ENCODE assay signal across 15 cellular contexts in the genomic region with DNA sequence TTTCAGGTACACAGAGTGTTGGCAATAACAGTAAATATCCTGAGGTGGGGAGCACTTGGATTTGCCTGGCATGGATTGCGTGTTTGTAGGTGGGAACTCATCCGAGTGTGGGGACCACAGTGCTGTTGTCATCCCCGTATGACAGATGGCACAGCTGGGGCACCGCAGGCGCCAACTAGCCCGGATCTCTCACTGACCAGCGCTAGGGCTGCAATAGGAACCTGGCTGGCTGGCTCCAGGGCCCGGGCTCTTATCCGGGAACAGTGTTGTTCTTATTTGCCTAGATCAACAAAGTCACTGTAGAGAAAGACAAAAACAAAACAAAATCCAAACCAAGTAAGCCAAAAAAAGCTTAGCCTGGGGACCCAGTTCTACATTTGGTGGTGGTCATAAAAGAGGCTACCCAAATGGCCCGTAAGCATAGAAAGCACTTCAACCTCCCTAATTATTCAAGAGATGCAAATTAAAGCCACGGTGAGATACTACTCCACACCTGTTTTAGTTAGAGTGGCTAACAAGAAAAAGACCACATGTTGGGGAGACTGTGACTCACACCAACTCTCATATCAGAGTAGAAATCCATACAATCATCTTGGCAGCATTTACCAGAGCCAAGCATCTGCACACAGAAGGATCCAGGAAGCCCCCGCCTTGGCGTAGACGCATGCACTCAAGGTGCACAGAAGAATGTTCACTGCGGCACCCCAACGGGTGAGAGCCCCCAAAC. TPM values are rescaled to one million over a fixed set of nuclear protein-coding genes. Genes with fewer than 3 reads are reported as not detected.
DNase-seq lines count a peak whose midpoint lies in the region; ATAC-seq and TF ChIP-seq lines count a peak whose summit lies in the region.
"Had no signal": no experiment of that assay in that cellular context is flagged by ENCODE, and none has a peak within 500 bp of the region (broad histone marks: within the 10 kb centered on the region; RNA-seq: fewer than 3 reads in every experiment).

No MANE protein-coding gene starts in this region.

- no peak overlapping the region for H3K4me3 ChIP-seq in testis
- H3K4me3 ChIP-seq: pancreas, tibial nerve had no signal

- H3K27ac Mint-ChIP-seq in activated T-cell treated with anti-CD3 and anti-CD28 coated beads, Interleukin-2, amount 50 U/mL, for 72 hours, result peak overlapping the region; percentile 43
- H3K27ac Mint-ChIP-seq in activated naive CD8-positive, alpha-beta T cell treated with anti-CD3 and anti-CD28 coated beads for 36 hours, result peak overlapping the region; percentile 46

- peaks cover 73% of the 10 kb centered on the region for H3K4me1 ChIP-seq in testis

- no peaks in the 10 kb centered on the region for H3K9me3 Mint-ChIP-seq in activated T-cell treated with anti-CD3 and anti-CD28 coated beads, Interleukin-2, amount 50 U/mL, for 72 hours
- H3K9me3 Mint-ChIP-seq in activated naive CD8-positive, alpha-beta T cell treated with anti-CD3 and anti-CD28 coated beads for 36 hours, result no peaks in the 10 kb centered on the region

- no peaks in the 10 kb centered on the region for H3K27me3 Mint-ChIP-seq in activated T-cell treated with anti-CD3 and anti-CD28 coated beads, Interleukin-2, amount 50 U/mL, for 72 hours (ENCODE audit: low read depth)
- H3K27me3 Mint-ChIP-seq in activated naive CD8-positive, alpha-beta T cell treated with anti-CD3 and anti-CD28 coated beads for 36 hours, result no peaks in the 10 kb centered on the region

- no peak for TF ChIP-seq CTCF in testis (IDR thresholded peaks at IDR 0.05)

- H3K27ac ChIP-seq in testis, result peak overlapping the region; percentile 52 to 69
- H3K27ac ChIP-seq: pancreas had no signal

- no peak for DNase-seq in activated T-cell treated with anti-CD3 and anti-CD28 coated beads, Interleukin-2, amount 50 U/mL, for 72 hours
- no peak for DNase-seq in activated T-cell treated with anti-CD3 and anti-CD28 coated beads for 4 hours
- no peak for DNase-seq in activated naive CD8-positive, alpha-beta T cell treated with anti-CD3 and anti-CD28 coated beads for 36 hours
- DNase-seq in midbrain (lab: John Stamatoyannopoulos, UW), result peak; percentile 18
- no peak for DNase-seq in testis
- no peak for DNase-seq in NCI-H345 (lab: John Stamatoyannopoulos, UW)
- no peak for DNase-seq in NCI-H510A treated with DMSO at 0.1 percent for 48 hours (lab: John Stamatoyannopoulos, UW)
- DNase-seq in AML-193 (lab: John Stamatoyannopoulos, UW), result no peak
- DNase-seq: activated CD8-positive, alpha-beta memory T cell treated with anti-CD3 and anti-CD28 coated beads for 24 hours; DMS79; effector CD4-positive, alpha-beta T cell; mammary epithelial cell; NCI-H1694 treated with DMSO at 0.1 percent for 48 hours; pancreas had no signal

- WGBS in testis, 2 donors, result 78 to 81% methylated on average over 16 of the region's 16 CpGs

- TF ChIP-seq POLR2A in testis (IDR thresholded peaks at IDR 0.05), result no peak

- no peaks in the 10 kb centered on the region for H3K36me3 ChIP-seq in testis (ENCODE audit: low read depth, missing control alignments)
- H3K36me3 ChIP-seq: pancreas, tibial nerve had no signal

- H3K4me3 Mint-ChIP-seq in activated T-cell treated with anti-CD3 and anti-CD28 coated beads, Interleukin-2, amount 50 U/mL, for 72 hours, result peak overlapping the region in 1 of 2 donors; percentile 36
- H3K4me3 Mint-ChIP-seq in activated naive CD8-positive, alpha-beta T cell treated with anti-CD3 and anti-CD28 coated beads for 36 hours, result no peak overlapping the region

- peak; percentile 41 to 60 for ATAC-seq in activated T-cell treated with anti-CD3 and anti-CD28 coated beads, Interleukin-2, amount 50 U/mL, for 72 hours (replicated peaks in 1 of 2)
- ATAC-seq: pancreas had no signal

- H3K27me3 ChIP-seq in testis, result no peaks in the 10 kb centered on the region
- H3K27me3 ChIP-seq: pancreas, tibial nerve had no signal

- peaks cover 2 to 15% of the 10 kb centered on the region in 2 donors for H3K36me3 Mint-ChIP-seq in activated T-cell treated with anti-CD3 and anti-CD28 coated beads, Interleukin-2, amount 50 U/mL, for 72 hours (ENCODE audit: insufficient read depth in 2 of 2)
- H3K36me3 Mint-ChIP-seq in activated naive CD8-positive, alpha-beta T cell treated with anti-CD3 and anti-CD28 coated beads for 36 hours, result peaks cover 29% of the 10 kb centered on the region

- H3K4me1 Mint-ChIP-seq in activated T-cell treated with anti-CD3 and anti-CD28 coated beads, Interleukin-2, amount 50 U/mL, for 72 hours (ENCODE audit: low read depth), result peaks cover 71% of the 10 kb centered on the region
- peaks cover 62% of the 10 kb centered on the region for H3K4me1 Mint-ChIP-seq in activated naive CD8-positive, alpha-beta T cell treated with anti-CD3 and anti-CD28 coated beads for 36 hours

- intact Hi-C loops in testis (cut with DNase I; ENCODE audit: low total_unique reads), result no loop called here

- H3K9me3 ChIP-seq in testis, result no peaks in the 10 kb centered on the region
- H3K9me3 ChIP-seq: pancreas, tibial nerve had no signal

RNA-seq across cellular contexts. Expression of gene PFKFB3, which starts 27.2 kb away (rescaled TPM):
- total RNA-seq in activated T-cell treated with anti-CD3 and anti-CD28 coated beads, Interleukin-2, amount 50 U/mL, for 72 hours, result 100 to 1,000 TPM; 120 to 153 TPM
- total RNA-seq in activated naive CD8-positive, alpha-beta T cell treated with anti-CD3 and anti-CD28 coated beads for 36 hours, result 10 to 100 TPM; 72.6 to 73.0 TPM
- 10 to 100 TPM; 53.9 to 65.3 TPM for total RNA-seq in testis
- polyA plus RNA-seq in testis (ENCODE audit: insufficient read depth, low read depth, low replicate concordance), result 31.7 TPM
